Comparison of ENCODE assay signal across 21 cellular contexts in the genomic region with DNA sequence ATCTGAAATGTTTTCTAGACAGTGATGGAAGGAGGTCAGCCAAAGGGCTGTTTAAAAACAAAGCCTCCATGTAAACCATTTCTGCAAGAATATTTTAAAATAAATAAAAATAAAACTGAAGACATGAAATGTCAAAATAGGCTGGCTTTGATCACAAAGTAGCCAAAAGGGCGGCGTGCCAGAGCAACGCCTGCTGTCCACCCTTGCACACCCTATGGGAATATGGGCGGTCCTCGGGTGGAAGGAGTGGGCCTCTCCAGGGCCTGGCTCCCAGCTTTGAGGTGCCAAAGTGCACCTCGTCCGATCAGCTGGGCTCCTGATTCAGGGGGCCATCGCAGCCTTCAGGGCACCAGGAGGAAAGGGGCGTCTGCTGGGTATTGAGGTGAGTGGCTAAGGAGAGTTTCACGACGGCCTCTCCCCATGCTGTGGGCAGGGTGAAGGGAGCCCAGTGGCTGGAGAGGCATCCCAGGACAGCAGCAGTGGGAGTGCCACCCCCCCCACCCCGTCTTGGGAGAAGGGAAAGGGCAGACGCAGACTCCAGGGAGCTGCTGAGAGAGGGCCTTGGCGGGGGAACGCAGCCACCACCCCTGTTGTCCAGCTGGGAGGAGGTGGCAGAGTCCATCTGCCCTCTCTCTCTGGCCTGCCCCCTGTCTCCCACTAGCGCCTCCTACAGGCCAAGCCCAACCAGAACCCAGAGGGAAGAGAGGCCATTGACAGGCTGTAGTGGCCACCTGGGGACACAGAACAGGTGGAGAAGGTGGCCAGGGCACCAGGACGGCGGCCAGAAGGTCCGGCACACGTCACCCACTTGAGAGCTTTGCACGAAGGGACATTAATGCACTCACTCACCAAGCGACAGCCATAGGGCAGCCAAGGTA. TPM values are rescaled to one million over a fixed set of nuclear protein-coding genes. Genes with fewer than 3 reads are reported as not detected.
DNase-seq lines count a peak whose midpoint lies in the region; ATAC-seq and TF ChIP-seq lines count a peak whose summit lies in the region.
"Had no signal": no experiment of that assay in that cellular context is flagged by ENCODE, and none has a peak within 500 bp of the region (broad histone marks: within the 10 kb centered on the region; RNA-seq: fewer than 3 reads in every experiment).

No MANE protein-coding gene starts in this region.

- no peak overlapping the region for H3K9ac ChIP-seq in SK-N-SH
- H3K9ac ChIP-seq: GM23248 had no signal

- no peaks in the 10 kb centered on the region for H3K36me3 Mint-ChIP-seq in endothelial cell (ENCODE audit: low read depth, unreplicated experiment)
- no peaks in the 10 kb centered on the region for H3K36me3 Mint-ChIP-seq in natural killer cell
- H3K36me3 Mint-ChIP-seq: naive B cell had no signal

- ATAC-seq in SK-N-SH treated with all-trans-retinoic acid at 6 μM for 48 hours (no peak), natural killer cell (no peak), left lobe of liver (no peak), lower lobe of right lung (no peak)

- H4K20me1 ChIP-seq in SK-N-SH (ENCODE audit: insufficient read depth) (no peaks in the 10 kb centered on the region), osteoblast (ENCODE audit: insufficient read depth, low read length) (no peaks in the 10 kb centered on the region)

- TF ChIP-seq RAD21 in SK-N-SH (IDR thresholded peaks at IDR 0.05; ENCODE audit: low read length) = no peak

- no peak overlapping the region for H3K27ac ChIP-seq in SK-N-SH (ENCODE audit: low read depth in 2 of 2, low read length in 1 of 2)
- no peak overlapping the region for H3K27ac ChIP-seq in osteoblast (ENCODE audit: low read depth, low read length)
- no peak overlapping the region for H3K27ac ChIP-seq in lower lobe of right lung
- H3K27ac ChIP-seq: adrenal gland, GM23248, SK-N-MC, thoracic aorta had no signal

- H3K4me1 Mint-ChIP-seq in endothelial cell (ENCODE audit: unreplicated experiment) (no peaks in the 10 kb centered on the region), natural killer cell (no peaks in the 10 kb centered on the region)

- H3K4me1 ChIP-seq in SK-N-SH (ENCODE audit: control insufficient read depth in 1 of 2, insufficient read depth in 2 of 2, low read depth in 1 of 2, low read length in 1 of 2) (peaks cover 0 to 6% of the 10 kb centered on the region in 2 experiments; a peak in 1 of 4 replicates), osteoblast (ENCODE audit: insufficient read depth, low read length) (no peaks in the 10 kb centered on the region), lower lobe of right lung (no peaks in the 10 kb centered on the region)
- H3K4me1 ChIP-seq: adrenal gland had no signal

- H3K79me2 ChIP-seq in SK-N-SH (ENCODE audit: insufficient read depth) (no peaks in the 10 kb centered on the region), osteoblast (ENCODE audit: insufficient read depth, low read length) (no peaks in the 10 kb centered on the region)

- H3K4me3 ChIP-seq in SK-N-SH (ENCODE audit: low read depth in 2 of 2, low read length in 1 of 2) = no peak overlapping the region
- H3K4me3 ChIP-seq in osteoblast (ENCODE audit: insufficient read depth, low read length) = no peak overlapping the region
- no peak overlapping the region for H3K4me3 ChIP-seq in lower lobe of right lung
- H3K4me3 ChIP-seq: adrenal gland, GM23248, right atrium auricular region, SK-N-MC, thoracic aorta had no signal

- H3K27me3 ChIP-seq in SK-N-SH (ENCODE audit: insufficient read depth) (no peaks in the 10 kb centered on the region), osteoblast (ENCODE audit: insufficient read depth, low read length) (no peaks in the 10 kb centered on the region), lower lobe of right lung (ENCODE audit: low read depth) (peaks cover 1% of the 10 kb centered on the region)
- H3K27me3 ChIP-seq: adrenal gland, right atrium auricular region had no signal

- DNase-seq in SK-N-SH = no peak
- no peak for DNase-seq in endothelial cell (ENCODE audit: low spot score)
- peak; percentile 83 for DNase-seq in osteoblast (ENCODE audit: insufficient read length, low spot score, missing footprints)
- no peak for DNase-seq in natural killer cell
- DNase-seq in left lobe of liver (ENCODE audit: low spot score) = no peak
- no peak for DNase-seq in lower lobe of right lung
- DNase-seq: 8988T, adrenal gland, COR-L47, GF-D8, GM23248, hypothalamus, naive B cell, NCI-H1436 had no signal

- H3K27me3 Mint-ChIP-seq in endothelial cell (ENCODE audit: unreplicated experiment) = peaks cover 6% of the 10 kb centered on the region
- H3K27me3 Mint-ChIP-seq in natural killer cell (ENCODE audit: low read depth in 2 of 2) = no peaks in the 10 kb centered on the region
- H3K27me3 Mint-ChIP-seq: naive B cell had no signal

- TF ChIP-seq CTCF in SK-N-SH (IDR thresholded peaks at IDR 0.05) = peak; percentile 38
- TF ChIP-seq CTCF in LNCAP (IDR thresholded peaks at IDR 0.05) = peak; percentile 29; the same call in 1 of the 2 replicates
- peak; percentile 24 for TF ChIP-seq CTCF in endothelial cell (IDR thresholded peaks at IDR 0.05; ENCODE audit: unreplicated experiment)
- TF ChIP-seq CTCF in osteoblast (IDR thresholded peaks at IDR 0.05; ENCODE audit: extremely low read depth, low read depth, low read length) = peak; percentile 15
- no peak for TF ChIP-seq CTCF in natural killer cell (IDR thresholded peaks at IDR 0.05)
- TF ChIP-seq CTCF in lower lobe of right lung (IDR thresholded peaks at IDR 0.05) = no peak

- no peak overlapping the region for H3K4me2 ChIP-seq in SK-N-SH
- H3K4me2 ChIP-seq in osteoblast (ENCODE audit: insufficient read depth, low read length) = no peak overlapping the region

- H3K9me2 ChIP-seq in SK-N-SH = no peaks in the 10 kb centered on the region

- POLR2A ChIA-PET in SK-N-SH (lab: Yijun Ruan, JAX) = no interaction called here

- no peaks in the 10 kb centered on the region for H3K36me3 ChIP-seq in SK-N-SH (replicated peaks in 1 of 2; ENCODE audit: control insufficient read depth in 1 of 2, insufficient read depth in 2 of 2, low read length in 1 of 2)
- H3K36me3 ChIP-seq in osteoblast (ENCODE audit: insufficient read depth, low read length) = no peaks in the 10 kb centered on the region
- no peaks in the 10 kb centered on the region for H3K36me3 ChIP-seq in lower lobe of right lung
- H3K36me3 ChIP-seq: adrenal gland, thoracic aorta had no signal

- no peak overlapping the region for H3K27ac Mint-ChIP-seq in endothelial cell (ENCODE audit: unreplicated experiment)
- H3K27ac Mint-ChIP-seq in natural killer cell = no peak overlapping the region
- H3K27ac Mint-ChIP-seq: activated T-helper 2 cell treated with anti-CD3 and anti-CD28 coated beads, Interferon-gamma antibody, Interleukin-2, Interleukin-4, amounts not matched to agents 10 μg/mL and 5 μg/mL and 100 μg/mL, durations not matched to agents 14 hours and 24 hours and 36 hours had no signal

- H3K4me3 Mint-ChIP-seq in endothelial cell (ENCODE audit: unreplicated experiment) = no peak overlapping the region
- H3K4me3 Mint-ChIP-seq in natural killer cell = no peak overlapping the region
- H3K4me3 Mint-ChIP-seq: naive B cell had no signal

- CTCF ChIA-PET in SK-N-SH (lab: Yijun Ruan, JAX) = interaction anchor here (0.7 to 1.3 kb wide), 2 partner anchors 11 to 110 kb away, joined by 4 read pairs; no protein-coding TSS in a partner anchor

- H2AFZ ChIP-seq in SK-N-SH (ENCODE audit: low read depth) (no peak overlapping the region), osteoblast (ENCODE audit: low read length) (no peak overlapping the region)
- H2AFZ ChIP-seq: GM23248 had no signal

- 74% methylated on average over 12 of the region's 22 CpGs for WGBS in SK-N-SH (ENCODE audit: low lambda C conversion rate)

- H3F3A ChIP-seq in SK-N-SH (replicated peaks; ENCODE audit: insufficient read depth) = no peaks in the 10 kb centered on the region

- no peak for TF ChIP-seq EP300 in SK-N-SH (IDR thresholded peaks at IDR 0.05; ENCODE audit: borderline replicate concordance in 1 of 2, low read depth in 1 of 2, low read length in 1 of 2)

- intact Hi-C loops in natural killer cell (cut with micrococcal nuclease) (no loop called here), lower lobe of right lung (cut with DNase I) (no loop called here)

- no peaks in the 10 kb centered on the region for H3K9me3 Mint-ChIP-seq in endothelial cell (ENCODE audit: unreplicated experiment)
- H3K9me3 Mint-ChIP-seq in natural killer cell = no peaks in the 10 kb centered on the region
- H3K9me3 Mint-ChIP-seq: activated T-helper 2 cell treated with anti-CD3 and anti-CD28 coated beads, Interferon-gamma antibody, Interleukin-2, Interleukin-4, amounts not matched to agents 10 μg/mL and 5 μg/mL and 100 μg/mL, durations not matched to agents 14 hours and 24 hours and 36 hours had no signal

- H3K9me3 ChIP-seq in SK-N-SH (no peaks in the 10 kb centered on the region), osteoblast (ENCODE audit: low read depth, low read length) (no peaks in the 10 kb centered on the region), lower lobe of right lung (no peaks in the 10 kb centered on the region)
- H3K9me3 ChIP-seq: adrenal gland, right atrium auricular region, thoracic aorta had no signal

RNA-seq across cellular contexts. Expression of a gene that starts 5.7 kb away (rescaled TPM):
- polyA plus RNA-seq in SK-N-SH (2012; rRNA removed) = 1.3 and 1.5 TPM in 2 replicates
- 0.58 and 1.2 TPM in 2 replicates for polyA plus RNA-seq in SK-N-SH (2012; cell fraction: cytosol; rRNA removed)
- 2.6 TPM in 2 replicates for polyA plus RNA-seq in SK-N-SH (2012; cell fraction: nucleus; rRNA removed)
- total RNA-seq in endothelial cell (ENCODE audit: unreplicated experiment) (0.41 TPM), osteoblast (0.88 and 1.8 TPM in 2 replicates), natural killer cell (1 to 10 TPM in 2 of 3 donors, under 1 TPM in 1; 0.33 to 4.8 (median 4.3) TPM), left lobe of liver (not detected), lower lobe of right lung (not detected)

RNA-seq across cellular contexts. Expression of a gene that starts 14.6 kb away (rescaled TPM):
- polyA plus RNA-seq in SK-N-SH (2012; rRNA removed) = not detected in 2 replicates
- not detected in 2 replicates for polyA plus RNA-seq in SK-N-SH (2012; cell fraction: cytosol; rRNA removed)
- not detected in 2 replicates for polyA plus RNA-seq in SK-N-SH (2012; cell fraction: nucleus; rRNA removed)
- total RNA-seq in endothelial cell (ENCODE audit: unreplicated experiment) (not detected), osteoblast (under 0.01 TPM in 2 replicates), natural killer cell (not detected), left lobe of liver (0.10 TPM), lower lobe of right lung (0.71 TPM)
- total RNA-seq: activated CD8-positive, alpha-beta memory T cell treated with anti-CD3 and anti-CD28 coated beads for 36 hours; activated T-helper 2 cell treated with anti-CD3 and anti-CD28 coated beads, Interferon-gamma antibody, Interleukin-2, Interleukin-4, amounts not matched to agents 10 μg/mL and 5 μg/mL and 100 μg/mL, durations not matched to agents 14 hours and 24 hours and 36 hours had no signal

RNA-seq across cellular contexts. Expression of a gene that starts 50.4 kb away (rescaled TPM):
- 35.6 and 49.2 TPM in 2 replicates for polyA plus RNA-seq in SK-N-SH (2012; rRNA removed)
- 31.8 and 34.3 TPM in 2 replicates for polyA plus RNA-seq in SK-N-SH (2012; cell fraction: cytosol; rRNA removed)
- polyA plus RNA-seq in SK-N-SH (2012; cell fraction: nucleus; rRNA removed) = 126 and 149 TPM in 2 replicates
- total RNA-seq in endothelial cell (ENCODE audit: unreplicated experiment) (43.0 TPM), osteoblast (24.2 and 24.5 TPM in 2 replicates), natural killer cell (100 to 1,000 TPM; 146 to 200 (median 183) TPM), left lobe of liver (20.1 TPM), lower lobe of right lung (43.4 TPM)

RNA-seq across cellular contexts. Expression of a gene that starts 52.9 kb away (rescaled TPM):
- 0.03 and 0.05 TPM in 2 replicates for polyA plus RNA-seq in SK-N-SH (2012; rRNA removed)
- not detected in 2 replicates for polyA plus RNA-seq in SK-N-SH (2012; cell fraction: cytosol; rRNA removed)
- polyA plus RNA-seq in SK-N-SH (2012; cell fraction: nucleus; rRNA removed) = 0.07 and 0.08 TPM in 2 replicates
- 0.82 TPM for total RNA-seq in endothelial cell (ENCODE audit: unreplicated experiment)
- 1.8 and 9.8 TPM in 2 replicates for total RNA-seq in osteoblast
- total RNA-seq in natural killer cell = not detected
- total RNA-seq in left lobe of liver = 1.7 TPM
- 0.09 TPM for total RNA-seq in lower lobe of right lung

Comparison
In these comparisons a context has a peak if more than half of its experiments do, and no peak if none do; other contexts are left out.
1. CTCF ChIP-seq: peak in SK-N-SH (single experiment), LNCAP (single experiment), endothelial cell (single experiment) and osteoblast (single experiment); none in natural killer cell (single experiment) and lower lobe of right lung (single experiment).